ENCODE assay signal across 7 cellular contexts in genomic region chr10:90557385-90557784, GRCh38.
"Had no signal": no experiment of that assay in that cellular context is flagged by ENCODE, and none has a peak within 500 bp of the region (broad histone marks: within the 10 kb centered on the region; RNA-seq: fewer than 3 reads in every experiment).

No MANE protein-coding gene starts in this region.

- H3K4me3 ChIP-seq: GM12878 had no signal

- FAIRE-seq: GM12878, GM12891, GM12892, GM18507, GM19239 had no signal

- ATAC-seq: GM12878 had no signal

- DNase-seq: GDM1, GF-D8 had no signal
